19 cellular contexts compared by ENCODE assay signal in the genomic region with DNA sequence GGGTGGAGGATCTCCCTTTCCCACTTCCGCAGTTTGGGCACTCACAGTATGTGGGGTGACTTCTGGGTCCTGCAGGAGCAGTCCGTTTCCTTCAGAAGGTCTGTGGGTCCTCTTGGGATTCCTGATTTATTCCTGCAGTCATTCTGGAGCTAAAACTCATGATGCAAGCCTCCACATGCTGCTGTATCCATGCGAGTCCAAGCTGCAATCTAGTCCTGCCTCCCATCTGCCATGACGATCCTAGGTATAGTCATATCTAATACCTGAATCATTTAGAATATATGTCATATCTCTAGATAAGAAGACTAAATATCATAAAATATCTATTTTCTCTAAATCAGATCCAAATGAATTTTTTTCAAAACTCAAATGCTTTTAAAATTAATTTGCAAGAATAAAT.
DNase-seq lines count a peak whose midpoint lies in the region; ATAC-seq and TF ChIP-seq lines count a peak whose summit lies in the region.
"Had no signal": no experiment of that assay in that cellular context is flagged by ENCODE, and none has a peak within 500 bp of the region (broad histone marks: within the 10 kb centered on the region; RNA-seq: fewer than 3 reads in every experiment).

No MANE protein-coding gene starts in this region.

- H3K79me2 ChIP-seq in GM23338 (replicated peaks; ENCODE audit: insufficient read depth) = no peaks in the 10 kb centered on the region

- H3F3A ChIP-seq in GM23338 (replicated peaks; ENCODE audit: low read depth) = no peaks in the 10 kb centered on the region

- H3K27ac ChIP-seq in GM23338 (ENCODE audit: low read depth) (no peak overlapping the region), brain microvascular endothelial cell (no peak overlapping the region), suprapubic skin (no peak overlapping the region)
- H3K27ac ChIP-seq: BLaER1 treated with 17β-estradiol and CSF1 and Interleukin-3, amounts not matched to agents 10 nM and 100 nM; SJCRH30 had no signal

- no peaks in the 10 kb centered on the region for H3K9me3 ChIP-seq in suprapubic skin
- H3K9me3 ChIP-seq: SJCRH30 had no signal

- H3K9me2 ChIP-seq in GM23338 (ENCODE audit: insufficient read depth) = no peaks in the 10 kb centered on the region

- WGBS in suprapubic skin = 49% methylated on average over 4 of the region's 4 CpGs

- peak; percentile 11 for DNase-seq in NCI-H345 (lab: John Stamatoyannopoulos, UW)
- DNase-seq in NCI-H345 treated with DMSO at 0.1 percent for 48 hours (lab: John Stamatoyannopoulos, UW; ENCODE audit: unreplicated experiment) = no peak
- DNase-seq in GM23338 (ENCODE audit: low spot score) = no peak
- no peak for DNase-seq in activated T-helper 2 cell treated with anti-CD3 and anti-CD28 coated beads, Interferon-gamma antibody, Interleukin-2, Interleukin-4, amounts not matched to agents 10 μg/mL and 5 μg/mL and 100 μg/mL, durations not matched to agents 14 hours and 24 hours and 36 hours (ENCODE audit: low spot score)
- no peak for DNase-seq in glutamatergic neuron
- DNase-seq in brain microvascular endothelial cell = no peak
- DNase-seq in suprapubic skin (ENCODE audit: low spot score in 2 of 2) = no peak
- DNase-seq: AML-193; CD4-positive, alpha-beta T cell; GF-D8; KBM-7; MV-4-11; NCI-H1105; NCI-H1436 treated with DMSO at 0.1 percent for 48 hours; NCI-H510A; SJCRH30; T-helper 17 cell had no signal

- intact Hi-C loops in activated T-helper 2 cell treated with anti-CD3 and anti-CD28 coated beads, Interferon-gamma antibody, Interleukin-2, Interleukin-4, amounts not matched to agents 10 μg/mL and 5 μg/mL and 100 μg/mL, durations not matched to agents 14 hours and 24 hours and 36 hours (cut with micrococcal nuclease) = no loop called here

- H4K20me1 ChIP-seq in GM23338 (replicated peaks; ENCODE audit: insufficient read depth) = no peaks in the 10 kb centered on the region
- H4K20me1 ChIP-seq: BLaER1 treated with 17β-estradiol and CSF1 and Interleukin-3, amounts not matched to agents 10 nM and 100 nM had no signal

- H3K27me3 ChIP-seq in GM23338 (ENCODE audit: insufficient read depth) (no peaks in the 10 kb centered on the region), brain microvascular endothelial cell (replicated peaks) (no peaks in the 10 kb centered on the region), suprapubic skin (no peaks in the 10 kb centered on the region)
- H3K27me3 ChIP-seq: BLaER1 treated with 17β-estradiol and CSF1 and Interleukin-3, amounts not matched to agents 10 nM and 100 nM; SJCRH30 had no signal

- ATAC-seq in GM23338 = no peak
- ATAC-seq: SK-N-SH treated with all-trans-retinoic acid at 6 μM for 48 hours, T-helper 17 cell had no signal

- no peak overlapping the region for H3K4me2 ChIP-seq in GM23338
- H3K4me2 ChIP-seq: BLaER1 treated with 17β-estradiol and CSF1 and Interleukin-3, amounts not matched to agents 10 nM and 100 nM had no signal

- H3K9me3 Mint-ChIP-seq in GM23338 (peaks cover 2% of the 10 kb centered on the region; the same call in 2 of the 3 replicates), glutamatergic neuron (ENCODE audit: unreplicated experiment) (peaks cover 1% of the 10 kb centered on the region)
- H3K9me3 Mint-ChIP-seq in activated T-helper 2 cell treated with anti-CD3 and anti-CD28 coated beads, Interferon-gamma antibody, Interleukin-2, Interleukin-4, amounts not matched to agents 10 μg/mL and 5 μg/mL and 100 μg/mL, durations not matched to agents 14 hours and 24 hours and 36 hours = peaks cover 60% of the 10 kb centered on the region
- H3K9me3 Mint-ChIP-seq: CD4-positive, alpha-beta T cell had no signal

- peaks cover 2% of the 10 kb centered on the region for H3K27me3 Mint-ChIP-seq in GM23338 (ENCODE audit: insufficient read depth, low read depth, poor library complexity)
- H3K27me3 Mint-ChIP-seq in activated T-helper 2 cell treated with anti-CD3 and anti-CD28 coated beads, Interferon-gamma antibody, Interleukin-2, Interleukin-4, amounts not matched to agents 10 μg/mL and 5 μg/mL and 100 μg/mL, durations not matched to agents 14 hours and 24 hours and 36 hours (ENCODE audit: low read depth) = no peaks in the 10 kb centered on the region
- peaks cover 2% of the 10 kb centered on the region for H3K27me3 Mint-ChIP-seq in glutamatergic neuron (ENCODE audit: unreplicated experiment)
- H3K27me3 Mint-ChIP-seq: CD4-positive, alpha-beta T cell; T-helper 17 cell had no signal

- TF ChIP-seq CTCF in GM23338 (conservative IDR thresholded peaks at IDR 0.05; ENCODE audit: low read depth in 2 of 2) (no peak), glutamatergic neuron (IDR thresholded peaks at IDR 0.05; ENCODE audit: partially characterized antibody, unreplicated experiment) (no peak), brain microvascular endothelial cell (IDR thresholded peaks at IDR 0.05; ENCODE audit: low read depth, low read length, missing control alignments) (no peak), suprapubic skin (IDR thresholded peaks at IDR 0.05) (no peak)

- H3K4me3 ChIP-seq in GM23338 (no peak overlapping the region), brain microvascular endothelial cell (ENCODE audit: low read depth, low read length) (no peak overlapping the region), suprapubic skin (no peak overlapping the region)
- H3K4me3 ChIP-seq: BLaER1 treated with 17β-estradiol and CSF1 and Interleukin-3, amounts not matched to agents 10 nM and 100 nM; SJCRH30 had no signal

- no peak for TF ChIP-seq POLR2A in suprapubic skin (IDR thresholded peaks at IDR 0.05)

- H3K27ac Mint-ChIP-seq in GM23338 (0 out of 2 replicates have a peak overlapping the region, but pooled peaks have one; percentile 43), glutamatergic neuron (ENCODE audit: unreplicated experiment) (peak overlapping the region; percentile 40)
- H3K27ac Mint-ChIP-seq in activated T-helper 2 cell treated with anti-CD3 and anti-CD28 coated beads, Interferon-gamma antibody, Interleukin-2, Interleukin-4, amounts not matched to agents 10 μg/mL and 5 μg/mL and 100 μg/mL, durations not matched to agents 14 hours and 24 hours and 36 hours = peak overlapping the region; percentile 5
- H3K27ac Mint-ChIP-seq: CD4-positive, alpha-beta T cell; T-helper 17 cell had no signal

- no peaks in the 10 kb centered on the region for H3K4me1 Mint-ChIP-seq in GM23338
- peaks cover 37% of the 10 kb centered on the region for H3K4me1 Mint-ChIP-seq in activated T-helper 2 cell treated with anti-CD3 and anti-CD28 coated beads, Interferon-gamma antibody, Interleukin-2, Interleukin-4, amounts not matched to agents 10 μg/mL and 5 μg/mL and 100 μg/mL, durations not matched to agents 14 hours and 24 hours and 36 hours (ENCODE audit: low read depth)
- H3K4me1 Mint-ChIP-seq in glutamatergic neuron (ENCODE audit: low read depth, unreplicated experiment) = peaks cover 3% of the 10 kb centered on the region
- H3K4me1 Mint-ChIP-seq: T-helper 17 cell had no signal

- no peak overlapping the region for H2AFZ ChIP-seq in GM23338

- H3K36me3 Mint-ChIP-seq in GM23338 (ENCODE audit: low read depth) (no peaks in the 10 kb centered on the region), glutamatergic neuron (ENCODE audit: unreplicated experiment) (no peaks in the 10 kb centered on the region)
- H3K36me3 Mint-ChIP-seq in activated T-helper 2 cell treated with anti-CD3 and anti-CD28 coated beads, Interferon-gamma antibody, Interleukin-2, Interleukin-4, amounts not matched to agents 10 μg/mL and 5 μg/mL and 100 μg/mL, durations not matched to agents 14 hours and 24 hours and 36 hours (ENCODE audit: low read depth) = peaks cover 85% of the 10 kb centered on the region

- H3K4me1 ChIP-seq in GM23338 (ENCODE audit: insufficient read depth) (no peaks in the 10 kb centered on the region), suprapubic skin (no peaks in the 10 kb centered on the region)
- H3K4me1 ChIP-seq: BLaER1 treated with 17β-estradiol and CSF1 and Interleukin-3, amounts not matched to agents 10 nM and 100 nM; SJCRH30 had no signal

- TF ChIP-seq EP300 in suprapubic skin (IDR thresholded peaks at IDR 0.05) = no peak

- H3K4me3 Mint-ChIP-seq in GM23338 (no peak overlapping the region), glutamatergic neuron (ENCODE audit: unreplicated experiment) (no peak overlapping the region)
- H3K4me3 Mint-ChIP-seq in activated T-helper 2 cell treated with anti-CD3 and anti-CD28 coated beads, Interferon-gamma antibody, Interleukin-2, Interleukin-4, amounts not matched to agents 10 μg/mL and 5 μg/mL and 100 μg/mL, durations not matched to agents 14 hours and 24 hours and 36 hours (ENCODE audit: low read depth) = no peak overlapping the region
- H3K4me3 Mint-ChIP-seq: CD4-positive, alpha-beta T cell; T-helper 17 cell had no signal

- in situ Hi-C loops in brain microvascular endothelial cell (cut with HindIII; ENCODE audit: low pct_ligation_motif_present, low sequenced_read_pairs) = no loop called here

- H3K36me3 ChIP-seq in GM23338 (ENCODE audit: insufficient read depth) (peaks cover 7% of the 10 kb centered on the region; the same call in 1 of the 2 replicates), brain microvascular endothelial cell (replicated peaks) (no peaks in the 10 kb centered on the region), suprapubic skin (no peaks in the 10 kb centered on the region)
- H3K36me3 ChIP-seq: BLaER1 treated with 17β-estradiol and CSF1 and Interleukin-3, amounts not matched to agents 10 nM and 100 nM; SJCRH30 had no signal

TF ChIP-seq in GM23338, 12 proteins besides CTCF, POLR2A, EP300 and RAD21:
- TF ChIP-seq, protein P1, sequence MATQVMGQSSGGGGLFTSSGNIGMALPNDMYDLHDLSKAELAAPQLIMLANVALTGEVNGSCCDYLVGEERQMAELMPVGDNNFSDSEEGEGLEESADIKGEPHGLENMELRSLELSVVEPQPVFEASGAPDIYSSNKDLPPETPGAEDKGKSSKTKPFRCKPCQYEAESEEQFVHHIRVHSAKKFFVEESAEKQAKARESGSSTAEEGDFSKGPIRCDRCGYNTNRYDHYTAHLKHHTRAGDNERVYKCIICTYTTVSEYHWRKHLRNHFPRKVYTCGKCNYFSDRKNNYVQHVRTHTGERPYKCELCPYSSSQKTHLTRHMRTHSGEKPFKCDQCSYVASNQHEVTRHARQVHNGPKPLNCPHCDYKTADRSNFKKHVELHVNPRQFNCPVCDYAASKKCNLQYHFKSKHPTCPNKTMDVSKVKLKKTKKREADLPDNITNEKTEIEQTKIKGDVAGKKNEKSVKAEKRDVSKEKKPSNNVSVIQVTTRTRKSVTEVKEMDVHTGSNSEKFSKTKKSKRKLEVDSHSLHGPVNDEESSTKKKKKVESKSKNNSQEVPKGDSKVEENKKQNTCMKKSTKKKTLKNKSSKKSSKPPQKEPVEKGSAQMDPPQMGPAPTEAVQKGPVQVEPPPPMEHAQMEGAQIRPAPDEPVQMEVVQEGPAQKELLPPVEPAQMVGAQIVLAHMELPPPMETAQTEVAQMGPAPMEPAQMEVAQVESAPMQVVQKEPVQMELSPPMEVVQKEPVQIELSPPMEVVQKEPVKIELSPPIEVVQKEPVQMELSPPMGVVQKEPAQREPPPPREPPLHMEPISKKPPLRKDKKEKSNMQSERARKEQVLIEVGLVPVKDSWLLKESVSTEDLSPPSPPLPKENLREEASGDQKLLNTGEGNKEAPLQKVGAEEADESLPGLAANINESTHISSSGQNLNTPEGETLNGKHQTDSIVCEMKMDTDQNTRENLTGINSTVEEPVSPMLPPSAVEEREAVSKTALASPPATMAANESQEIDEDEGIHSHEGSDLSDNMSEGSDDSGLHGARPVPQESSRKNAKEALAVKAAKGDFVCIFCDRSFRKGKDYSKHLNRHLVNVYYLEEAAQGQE (IDR thresholded peaks at IDR 0.05; ENCODE audit: unreplicated experiment) = no peak
